ENCODE assay signal across 1 cellular context in genomic region chr17:44350733-44351226, GRCh38.
TF ChIP-seq lines count a peak whose summit lies in the region.

No MANE protein-coding gene starts in this region.

TF ChIP-seq in GM23338, 12 proteins besides CTCF, POLR2A, EP300 and RAD21:
- TF ChIP-seq, protein P1, sequence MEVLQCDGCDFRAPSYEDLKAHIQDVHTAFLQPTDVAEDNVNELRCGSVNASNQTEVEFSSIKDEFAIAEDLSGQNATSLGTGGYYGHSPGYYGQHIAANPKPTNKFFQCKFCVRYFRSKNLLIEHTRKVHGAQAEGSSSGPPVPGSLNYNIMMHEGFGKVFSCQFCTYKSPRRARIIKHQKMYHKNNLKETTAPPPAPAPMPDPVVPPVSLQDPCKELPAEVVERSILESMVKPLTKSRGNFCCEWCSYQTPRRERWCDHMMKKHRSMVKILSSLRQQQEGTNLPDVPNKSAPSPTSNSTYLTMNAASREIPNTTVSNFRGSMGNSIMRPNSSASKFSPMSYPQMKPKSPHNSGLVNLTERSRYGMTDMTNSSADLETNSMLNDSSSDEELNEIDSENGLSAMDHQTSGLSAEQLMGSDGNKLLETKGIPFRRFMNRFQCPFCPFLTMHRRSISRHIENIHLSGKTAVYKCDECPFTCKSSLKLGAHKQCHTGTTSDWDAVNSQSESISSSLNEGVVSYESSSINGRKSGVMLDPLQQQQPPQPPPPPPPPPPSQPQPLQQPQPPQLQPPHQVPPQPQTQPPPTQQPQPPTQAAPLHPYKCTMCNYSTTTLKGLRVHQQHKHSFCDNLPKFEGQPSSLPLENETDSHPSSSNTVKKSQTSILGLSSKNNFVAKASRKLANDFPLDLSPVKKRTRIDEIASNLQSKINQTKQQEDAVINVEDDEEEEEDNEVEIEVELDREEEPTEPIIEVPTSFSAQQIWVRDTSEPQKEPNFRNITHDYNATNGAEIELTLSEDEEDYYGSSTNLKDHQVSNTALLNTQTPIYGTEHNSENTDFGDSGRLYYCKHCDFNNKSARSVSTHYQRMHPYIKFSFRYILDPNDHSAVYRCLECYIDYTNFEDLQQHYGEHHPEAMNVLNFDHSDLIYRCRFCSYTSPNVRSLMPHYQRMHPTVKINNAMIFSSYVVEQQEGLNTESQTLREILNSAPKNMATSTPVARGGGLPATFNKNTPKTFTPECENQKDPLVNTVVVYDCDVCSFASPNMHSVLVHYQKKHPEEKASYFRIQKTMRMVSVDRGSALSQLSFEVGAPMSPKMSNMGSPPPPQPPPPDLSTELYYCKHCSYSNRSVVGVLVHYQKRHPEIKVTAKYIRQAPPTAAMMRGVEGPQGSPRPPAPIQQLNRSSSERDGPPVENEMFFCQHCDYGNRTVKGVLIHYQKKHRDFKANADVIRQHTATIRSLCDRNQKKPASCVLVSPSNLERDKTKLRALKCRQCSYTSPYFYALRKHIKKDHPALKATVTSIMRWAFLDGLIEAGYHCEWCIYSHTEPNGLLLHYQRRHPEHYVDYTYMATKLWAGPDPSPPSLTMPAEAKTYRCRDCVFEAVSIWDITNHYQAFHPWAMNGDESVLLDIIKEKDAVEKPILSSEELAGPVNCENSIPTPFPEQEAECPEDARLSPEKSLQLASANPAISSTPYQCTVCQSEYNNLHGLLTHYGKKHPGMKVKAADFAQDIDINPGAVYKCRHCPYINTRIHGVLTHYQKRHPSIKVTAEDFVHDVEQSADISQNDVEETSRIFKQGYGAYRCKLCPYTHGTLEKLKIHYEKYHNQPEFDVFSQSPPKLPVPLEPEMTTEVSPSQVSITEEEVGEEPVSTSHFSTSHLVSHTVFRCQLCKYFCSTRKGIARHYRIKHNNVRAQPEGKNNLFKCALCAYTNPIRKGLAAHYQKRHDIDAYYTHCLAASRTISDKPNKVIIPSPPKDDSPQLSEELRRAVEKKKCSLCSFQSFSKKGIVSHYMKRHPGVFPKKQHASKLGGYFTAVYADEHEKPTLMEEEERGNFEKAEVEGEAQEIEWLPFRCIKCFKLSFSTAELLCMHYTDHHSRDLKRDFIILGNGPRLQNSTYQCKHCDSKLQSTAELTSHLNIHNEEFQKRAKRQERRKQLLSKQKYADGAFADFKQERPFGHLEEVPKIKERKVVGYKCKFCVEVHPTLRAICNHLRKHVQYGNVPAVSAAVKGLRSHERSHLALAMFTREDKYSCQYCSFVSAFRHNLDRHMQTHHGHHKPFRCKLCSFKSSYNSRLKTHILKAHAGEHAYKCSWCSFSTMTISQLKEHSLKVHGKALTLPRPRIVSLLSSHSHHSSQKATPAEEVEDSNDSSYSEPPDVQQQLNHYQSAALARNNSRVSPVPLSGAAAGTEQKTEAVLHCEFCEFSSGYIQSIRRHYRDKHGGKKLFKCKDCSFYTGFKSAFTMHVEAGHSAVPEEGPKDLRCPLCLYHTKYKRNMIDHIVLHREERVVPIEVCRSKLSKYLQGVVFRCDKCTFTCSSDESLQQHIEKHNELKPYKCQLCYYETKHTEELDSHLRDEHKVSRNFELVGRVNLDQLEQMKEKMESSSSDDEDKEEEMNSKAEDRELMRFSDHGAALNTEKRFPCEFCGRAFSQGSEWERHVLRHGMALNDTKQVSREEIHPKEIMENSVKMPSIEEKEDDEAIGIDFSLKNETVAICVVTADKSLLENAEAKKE (CRISPR knock-in tag; IDR thresholded peaks at IDR 0.05): no peak
- no peak for TF ChIP-seq ZNF331 (CRISPR knock-in tag; IDR thresholded peaks at IDR 0.05; ENCODE audit: low read depth)
